Comparison of ENCODE assay signal across 12 cellular contexts in the genomic region with DNA sequence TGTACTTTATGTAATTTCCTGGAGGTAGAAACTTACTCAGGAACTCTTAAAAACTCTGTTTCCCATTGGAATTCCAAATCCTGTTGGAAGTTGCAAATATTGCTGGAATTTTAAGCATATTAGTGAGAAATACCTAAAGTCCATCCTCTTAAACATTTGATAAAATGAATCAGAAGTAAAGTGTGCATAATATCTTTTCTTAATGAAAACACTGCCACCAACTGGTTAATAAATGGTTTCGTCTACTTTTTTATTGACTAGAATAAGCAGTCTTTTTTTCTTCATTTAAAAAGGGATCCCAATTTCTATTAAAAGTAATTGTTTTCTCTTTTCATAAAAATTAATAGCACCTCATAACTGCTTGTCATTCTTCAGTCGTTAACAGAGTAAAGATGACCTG. TPM values are rescaled to one million over a fixed set of nuclear protein-coding genes. Genes with fewer than 3 reads are reported as not detected.
DNase-seq lines count a peak whose midpoint lies in the region; ATAC-seq and TF ChIP-seq lines count a peak whose summit lies in the region.
"Had no signal": no experiment of that assay in that cellular context is flagged by ENCODE, and none has a peak within 500 bp of the region (broad histone marks: within the 10 kb centered on the region; RNA-seq: fewer than 3 reads in every experiment).

No MANE protein-coding gene starts in this region.

- intact Hi-C loops in right lobe of liver (cut with DNase I) (no loop called here), OCI-LY7 (cut with micrococcal nuclease; ENCODE audit: unreplicated experiment) (no loop called here)

- H3K4me3 Mint-ChIP-seq in natural killer cell treated with Interleukin-12 subunit alpha and Interleukin-12 subunit beta and Interleukin-15 and Interleukin-18, amount 100 ng/mL, for 72 hours, result no peak overlapping the region
- no peak overlapping the region for H3K4me3 Mint-ChIP-seq in activated CD4-positive, alpha-beta T cell treated with anti-CD3 and anti-CD28 coated beads, Interleukin-2, amount 10 ng/mL, durations not matched to agents 7 days and 5 days
- H3K4me3 Mint-ChIP-seq: CD8-positive, alpha-beta T cell had no signal

- H3K9me2 ChIP-seq in OCI-LY7 (ENCODE audit: insufficient read depth, low read length), result no peaks in the 10 kb centered on the region

- H3K36me3 ChIP-seq in liver (ENCODE audit: control insufficient read depth in 4 of 4, insufficient read depth in 3 of 4, low read depth in 1 of 4, low read length in 3 of 4), result no peaks in the 10 kb centered on the region
- no peaks in the 10 kb centered on the region for H3K36me3 ChIP-seq in right lobe of liver
- H3K36me3 ChIP-seq in OCI-LY7 (ENCODE audit: insufficient read depth, low read length), result no peaks in the 10 kb centered on the region
- H3K36me3 ChIP-seq: neutrophil had no signal

- BruUV-seq in OCI-LY7 (replicated peaks; lab: Mats Ljungman, UMichigan), result no TSS peak

- DNase-seq in right lobe of liver, result no peak
- no peak for DNase-seq in OCI-LY7 (ENCODE audit: low spot score)
- DNase-seq in fibroblast of pulmonary artery (ENCODE audit: low read depth), result peak; percentile 14
- DNase-seq in natural killer cell treated with Interleukin-12 subunit alpha and Interleukin-12 subunit beta and Interleukin-15 and Interleukin-18, amount 100 ng/mL, for 72 hours (ENCODE audit: low spot score), result no peak
- DNase-seq in epidermal melanocyte (ENCODE audit: insufficient read length, low spot score), result no peak
- DNase-seq in activated CD4-positive, alpha-beta T cell treated with anti-CD3 and anti-CD28 coated beads, Interleukin-2, amount 10 ng/mL, durations not matched to agents 7 days and 5 days, result no peak
- DNase-seq: activated CD4-positive, CD25-positive, alpha-beta regulatory T cell treated with anti-CD3 and anti-CD28 coated beads, Interleukin-2, amount 50 U/mL, for 72 hours; amniotic stem cell; CD8-positive, alpha-beta T cell had no signal

- H3K9ac ChIP-seq in liver (ENCODE audit: low read depth in 1 of 2, low read length in 2 of 2), result no peak overlapping the region

- no peaks in the 10 kb centered on the region for H3K79me2 ChIP-seq in OCI-LY7 (ENCODE audit: insufficient read depth, low read depth, low read length)

- CTCF ChIA-PET in OCI-LY7 (lab: Charles Lee; ENCODE audit: unreplicated experiment), result no interaction called here
- CTCF ChIA-PET in activated CD4-positive, alpha-beta T cell treated with anti-CD3 and anti-CD28 coated beads, Interleukin-2, amount 10 ng/mL, durations not matched to agents 7 days and 5 days (lab: Charles Lee), result no interaction called here

- H3K27ac ChIP-seq in liver (ENCODE audit: low read depth in 1 of 2, low read length in 2 of 2) (no peak overlapping the region), right lobe of liver (no peak overlapping the region), OCI-LY7 (ENCODE audit: low read depth, low read length, poor library complexity, severe bottlenecking) (no peak overlapping the region)
- H3K27ac ChIP-seq: neutrophil had no signal

- WGBS in liver, result 11% methylated on average over 2 of the region's 2 CpGs
- WGBS in right lobe of liver (ENCODE audit: insufficient coverage, low coverage, low lambda C conversion rate, missing lambda C conversion rate), result 12% methylated on average over 2 of the region's 2 CpGs

- H3K27me3 ChIP-seq in liver (ENCODE audit: control insufficient read depth in 4 of 4, insufficient read depth in 4 of 4, low read length in 3 of 4), result peaks cover 0 to 4% (median 0%) of the 10 kb centered on the region in 4 donors
- H3K27me3 ChIP-seq in right lobe of liver, result no peaks in the 10 kb centered on the region

- H3K4me1 ChIP-seq in liver (ENCODE audit: control insufficient read depth in 4 of 4, insufficient read depth in 4 of 4, low read length in 3 of 4), result no peaks in the 10 kb centered on the region
- H3K4me1 ChIP-seq in right lobe of liver, result no peaks in the 10 kb centered on the region
- H3K4me1 ChIP-seq in OCI-LY7 (ENCODE audit: insufficient read depth, low read length, poor library complexity, severe bottlenecking), result no peaks in the 10 kb centered on the region

- H3K4me3 ChIP-seq in liver (ENCODE audit: low read depth in 1 of 3, low read length in 3 of 3) (no peak overlapping the region), right lobe of liver (no peak overlapping the region), OCI-LY7 (ENCODE audit: low read depth, low read length, poor library complexity, severe bottlenecking) (no peak overlapping the region), fibroblast of pulmonary artery (replicated peaks; ENCODE audit: low read depth, low read length) (no peak overlapping the region)

- H2AFZ ChIP-seq in OCI-LY7 (ENCODE audit: low read length), result no peak overlapping the region

- H3K9me3 Mint-ChIP-seq in natural killer cell treated with Interleukin-12 subunit alpha and Interleukin-12 subunit beta and Interleukin-15 and Interleukin-18, amount 100 ng/mL, for 72 hours, result no peaks in the 10 kb centered on the region
- no peaks in the 10 kb centered on the region for H3K9me3 Mint-ChIP-seq in activated CD4-positive, alpha-beta T cell treated with anti-CD3 and anti-CD28 coated beads, Interleukin-2, amount 10 ng/mL, durations not matched to agents 7 days and 5 days

- no peak overlapping the region for H3K4me2 ChIP-seq in OCI-LY7 (ENCODE audit: low read length)

- POLR2A ChIA-PET in OCI-LY7 (lab: Charles Lee), result no interaction called here
- POLR2A ChIA-PET in activated CD4-positive, alpha-beta T cell treated with anti-CD3 and anti-CD28 coated beads, Interleukin-2, amount 10 ng/mL, durations not matched to agents 7 days and 5 days (lab: Charles Lee), result no interaction called here

- H3K4me1 Mint-ChIP-seq in natural killer cell treated with Interleukin-12 subunit alpha and Interleukin-12 subunit beta and Interleukin-15 and Interleukin-18, amount 100 ng/mL, for 72 hours (ENCODE audit: low read depth in 2 of 2), result no peaks in the 10 kb centered on the region
- no peaks in the 10 kb centered on the region for H3K4me1 Mint-ChIP-seq in activated CD4-positive, alpha-beta T cell treated with anti-CD3 and anti-CD28 coated beads, Interleukin-2, amount 10 ng/mL, durations not matched to agents 7 days and 5 days

- no peak for TF ChIP-seq POLR2A in right lobe of liver (IDR thresholded peaks at IDR 0.05)

- H3K36me3 Mint-ChIP-seq in natural killer cell treated with Interleukin-12 subunit alpha and Interleukin-12 subunit beta and Interleukin-15 and Interleukin-18, amount 100 ng/mL, for 72 hours, result peaks cover 6% of the 10 kb centered on the region
- no peaks in the 10 kb centered on the region for H3K36me3 Mint-ChIP-seq in activated CD4-positive, alpha-beta T cell treated with anti-CD3 and anti-CD28 coated beads, Interleukin-2, amount 10 ng/mL, durations not matched to agents 7 days and 5 days (ENCODE audit: low read depth)
- H3K36me3 Mint-ChIP-seq: CD8-positive, alpha-beta T cell had no signal

- no peak for TF ChIP-seq CTCF in liver (IDR thresholded peaks at IDR 0.05; ENCODE audit: low read depth, low read length, missing input control)
- peak in 2 of 4 donors; percentile 16 to 24 for TF ChIP-seq CTCF in right lobe of liver (IDR thresholded peaks at IDR 0.05)
- TF ChIP-seq CTCF in OCI-LY7 (conservative IDR thresholded peaks at IDR 0.05; ENCODE audit: low read length), result peak; percentile 65
- no peak for TF ChIP-seq CTCF in fibroblast of pulmonary artery (IDR thresholded peaks at IDR 0.05; ENCODE audit: low read length, missing control alignments)

- no peak for ATAC-seq in right lobe of liver
- ATAC-seq in GM21360 (IDR thresholded peaks at IDR 0.05; ENCODE audit: unreplicated experiment), result no peak
- no peak for ATAC-seq in natural killer cell treated with Interleukin-12 subunit alpha and Interleukin-12 subunit beta and Interleukin-15 and Interleukin-18, amount 100 ng/mL, for 72 hours
- ATAC-seq: CD8-positive, alpha-beta T cell had no signal

- peaks cover 0 to 3% (median 1%) of the 10 kb centered on the region in 4 donors for H3K9me3 ChIP-seq in liver (ENCODE audit: control insufficient read depth in 4 of 4, low read length in 3 of 4)
- H3K9me3 ChIP-seq in right lobe of liver, result no peaks in the 10 kb centered on the region
- no peaks in the 10 kb centered on the region for H3K9me3 ChIP-seq in OCI-LY7 (ENCODE audit: low read length)
- H3K9me3 ChIP-seq: neutrophil had no signal

- H3K27ac Mint-ChIP-seq in natural killer cell treated with Interleukin-12 subunit alpha and Interleukin-12 subunit beta and Interleukin-15 and Interleukin-18, amount 100 ng/mL, for 72 hours, result no peak overlapping the region
- no peak overlapping the region for H3K27ac Mint-ChIP-seq in activated CD4-positive, alpha-beta T cell treated with anti-CD3 and anti-CD28 coated beads, Interleukin-2, amount 10 ng/mL, durations not matched to agents 7 days and 5 days
- H3K27ac Mint-ChIP-seq: CD8-positive, alpha-beta T cell had no signal

- TF ChIP-seq RAD21 in liver (IDR thresholded peaks at IDR 0.05), result peak; percentile 24 to 41

- no peaks in the 10 kb centered on the region for H4K20me1 ChIP-seq in OCI-LY7 (ENCODE audit: insufficient read depth, low read length)

- H3K27me3 Mint-ChIP-seq in natural killer cell treated with Interleukin-12 subunit alpha and Interleukin-12 subunit beta and Interleukin-15 and Interleukin-18, amount 100 ng/mL, for 72 hours, result peaks cover 29 to 34% of the 10 kb centered on the region in 2 donors
- H3K27me3 Mint-ChIP-seq in activated CD4-positive, alpha-beta T cell treated with anti-CD3 and anti-CD28 coated beads, Interleukin-2, amount 10 ng/mL, durations not matched to agents 7 days and 5 days, result no peaks in the 10 kb centered on the region

TF ChIP-seq in liver, 16 proteins besides CTCF, POLR2A, EP300 and RAD21 (continues in another document):
- TF ChIP-seq NR2F2 (IDR thresholded peaks at IDR 0.05), result no peak
- TF ChIP-seq, protein P1, sequence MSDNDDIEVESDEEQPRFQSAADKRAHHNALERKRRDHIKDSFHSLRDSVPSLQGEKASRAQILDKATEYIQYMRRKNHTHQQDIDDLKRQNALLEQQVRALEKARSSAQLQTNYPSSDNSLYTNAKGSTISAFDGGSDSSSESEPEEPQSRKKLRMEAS (IDR thresholded peaks at IDR 0.05), result no peak

RNA-seq across cellular contexts. Expression of a gene that starts 28.3 kb away (rescaled TPM):
- total RNA-seq in liver, result not detected
- not detected for polyA plus RNA-seq in liver
- total RNA-seq in right lobe of liver, result not detected
- not detected in 2 replicates for total RNA-seq in OCI-LY7 (2014; rRNA removed; shearing (Covaris generic))
- not detected in 2 replicates for total RNA-seq in OCI-LY7 (2022)
- total RNA-seq in natural killer cell treated with Interleukin-12 subunit alpha and Interleukin-12 subunit beta and Interleukin-15 and Interleukin-18, amount 100 ng/mL, for 72 hours, result not detected
- not detected for total RNA-seq in activated CD4-positive, alpha-beta T cell treated with anti-CD3 and anti-CD28 coated beads, Interleukin-2, amount 10 ng/mL, durations not matched to agents 7 days and 5 days
- total RNA-seq: CD8-positive, alpha-beta T cell had no signal
